ENCODE assay signal across 1 cellular context in the genomic region with DNA sequence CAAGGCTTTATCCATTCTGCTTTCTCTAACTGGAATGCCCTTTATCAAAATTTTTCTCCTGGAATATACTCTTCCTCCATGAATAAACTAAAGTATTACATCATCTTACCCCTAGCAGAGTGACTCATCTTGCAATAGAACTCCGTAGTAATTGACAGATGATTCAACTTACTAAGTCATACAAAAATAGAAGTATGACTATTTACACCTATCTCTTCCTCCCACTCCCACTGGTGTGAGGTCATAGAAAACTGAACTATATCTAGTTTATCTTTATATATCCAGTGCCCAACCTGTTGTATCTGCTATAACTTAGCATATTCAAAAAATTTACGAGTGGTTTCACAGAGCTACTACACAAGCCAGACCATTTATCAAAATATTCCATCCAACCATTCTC.
TF ChIP-seq lines count a peak whose summit lies in the region.

No MANE protein-coding gene starts in this region.

TF ChIP-seq in K562, 482 proteins besides CTCF, POLR2A, EP300 and RAD21 (continues in another document):
- TF ChIP-seq, protein P1, sequence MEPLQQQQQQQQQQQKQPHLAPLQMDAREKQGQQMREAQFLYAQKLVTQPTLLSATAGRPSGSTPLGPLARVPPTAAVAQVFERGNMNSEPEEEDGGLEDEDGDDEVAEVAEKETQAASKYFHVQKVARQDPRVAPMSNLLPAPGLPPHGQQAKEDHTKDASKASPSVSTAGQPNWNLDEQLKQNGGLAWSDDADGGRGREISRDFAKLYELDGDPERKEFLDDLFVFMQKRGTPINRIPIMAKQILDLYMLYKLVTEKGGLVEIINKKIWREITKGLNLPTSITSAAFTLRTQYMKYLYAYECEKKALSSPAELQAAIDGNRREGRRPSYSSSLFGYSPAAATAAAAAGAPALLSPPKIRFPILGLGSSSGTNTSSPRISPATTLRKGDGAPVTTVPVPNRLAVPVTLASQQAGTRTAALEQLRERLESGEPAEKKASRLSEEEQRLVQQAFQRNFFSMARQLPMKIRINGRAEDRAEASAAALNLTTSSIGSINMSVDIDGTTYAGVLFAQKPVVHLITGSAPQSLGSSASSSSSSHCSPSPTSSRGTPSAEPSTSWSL (CRISPR knock-in tag; IDR thresholded peaks at IDR 0.05; ENCODE audit: borderline replicate concordance): no peak
- TF ChIP-seq, protein P2, sequence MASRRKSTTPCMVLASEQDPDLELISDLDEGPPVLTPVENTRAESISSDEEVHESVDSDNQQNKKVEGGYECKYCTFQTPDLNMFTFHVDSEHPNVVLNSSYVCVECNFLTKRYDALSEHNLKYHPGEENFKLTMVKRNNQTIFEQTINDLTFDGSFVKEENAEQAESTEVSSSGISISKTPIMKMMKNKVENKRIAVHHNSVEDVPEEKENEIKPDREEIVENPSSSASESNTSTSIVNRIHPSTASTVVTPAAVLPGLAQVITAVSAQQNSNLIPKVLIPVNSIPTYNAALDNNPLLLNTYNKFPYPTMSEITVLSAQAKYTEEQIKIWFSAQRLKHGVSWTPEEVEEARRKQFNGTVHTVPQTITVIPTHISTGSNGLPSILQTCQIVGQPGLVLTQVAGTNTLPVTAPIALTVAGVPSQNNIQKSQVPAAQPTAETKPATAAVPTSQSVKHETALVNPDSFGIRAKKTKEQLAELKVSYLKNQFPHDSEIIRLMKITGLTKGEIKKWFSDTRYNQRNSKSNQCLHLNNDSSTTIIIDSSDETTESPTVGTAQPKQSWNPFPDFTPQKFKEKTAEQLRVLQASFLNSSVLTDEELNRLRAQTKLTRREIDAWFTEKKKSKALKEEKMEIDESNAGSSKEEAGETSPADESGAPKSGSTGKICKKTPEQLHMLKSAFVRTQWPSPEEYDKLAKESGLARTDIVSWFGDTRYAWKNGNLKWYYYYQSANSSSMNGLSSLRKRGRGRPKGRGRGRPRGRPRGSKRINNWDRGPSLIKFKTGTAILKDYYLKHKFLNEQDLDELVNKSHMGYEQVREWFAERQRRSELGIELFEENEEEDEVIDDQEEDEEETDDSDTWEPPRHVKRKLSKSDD (conservative IDR thresholded peaks at IDR 0.05; ENCODE audit: low read length): no peak
- TF ChIP-seq ZKSCAN8 (CRISPR knock-in tag; IDR thresholded peaks at IDR 0.05) (peak; percentile 40; the same call in 1 of the 2 replicates), CREM (IDR thresholded peaks at IDR 0.05; ENCODE audit: low read depth) (peak; percentile 67; the same call in 1 of the 2 replicates), ATF1 (CRISPR knock-in tag; IDR thresholded peaks at IDR 0.05) (no peak), ATF1 (tag; IDR thresholded peaks at IDR 0.05) (peak; percentile 50; the same call in 1 of the 2 replicates), SMARCE1 (IDR thresholded peaks at IDR 0.05) (peak; percentile 15; the same call in 1 of the 2 replicates), ZFPM2 (CRISPR knock-in tag; IDR thresholded peaks at IDR 0.05) (no peak), ZFX (CRISPR knock-in tag; IDR thresholded peaks at IDR 0.05) (no peak), FOXA1 (IDR thresholded peaks at IDR 0.05; ENCODE audit: borderline replicate concordance) (no peak), TRIM24 (IDR thresholded peaks at IDR 0.05) (peak in 1 of 2 experiments; percentile 54; a peak in 1 of 4 replicates), NCOA1 (IDR thresholded peaks at IDR 0.05; ENCODE audit: low read depth) (0 out of 2 replicates have a peak, but pooled peaks have one; percentile 27), CEBPB (tag; IDR thresholded peaks at IDR 0.05) (peak; percentile 74), KDM2B (CRISPR knock-in tag; IDR thresholded peaks at IDR 0.05) (no peak), CREB1 (IDR thresholded peaks at IDR 0.05) (peak; percentile 46; the same call in 1 of the 2 replicates), CREB1 (CRISPR knock-in tag; IDR thresholded peaks at IDR 0.05) (no peak), ZNF274 (IDR thresholded peaks at IDR 0.05; ENCODE audit: borderline replicate concordance, low read depth, low read length) (no peak), SMARCC2 (IDR thresholded peaks at IDR 0.05; ENCODE audit: low read depth) (no peak), BCL6 (CRISPR knock-in tag; IDR thresholded peaks at IDR 0.05) (no peak), XRCC4 (IDR thresholded peaks at IDR 0.05; ENCODE audit: extremely low read depth, insufficient read depth, insufficient read length) (no peak), NR2F6 (CRISPR knock-in tag; IDR thresholded peaks at IDR 0.05) (no peak), CSDE1 (IDR thresholded peaks at IDR 0.05) (no peak), SMARCA4 (IDR thresholded peaks at IDR 0.05) (0 out of 2 replicates have a peak, but pooled peaks have one; percentile 30), FOS (IDR thresholded peaks at IDR 0.05; ENCODE audit: extremely low read depth, insufficient read length) (peak; percentile 8), MEF2A (IDR thresholded peaks at IDR 0.05; ENCODE audit: control insufficient read depth, low read depth, low read length) (peak; percentile 67), JUNB (CRISPR knock-in tag; conservative IDR thresholded peaks at IDR 0.05) (peak; percentile 80), ARID1B (IDR thresholded peaks at IDR 0.05) (peak; percentile 55), ATF7 (IDR thresholded peaks at IDR 0.05) (peak; percentile 80), JUND (IDR thresholded peaks at IDR 0.05; ENCODE audit: borderline replicate concordance, low read depth, low read length) (peak; percentile 87), JUND (tag; IDR thresholded peaks at IDR 0.05; ENCODE audit: borderline replicate concordance, low read depth, low read length) (peak; percentile 92)
- TF ChIP-seq, protein P3, sequence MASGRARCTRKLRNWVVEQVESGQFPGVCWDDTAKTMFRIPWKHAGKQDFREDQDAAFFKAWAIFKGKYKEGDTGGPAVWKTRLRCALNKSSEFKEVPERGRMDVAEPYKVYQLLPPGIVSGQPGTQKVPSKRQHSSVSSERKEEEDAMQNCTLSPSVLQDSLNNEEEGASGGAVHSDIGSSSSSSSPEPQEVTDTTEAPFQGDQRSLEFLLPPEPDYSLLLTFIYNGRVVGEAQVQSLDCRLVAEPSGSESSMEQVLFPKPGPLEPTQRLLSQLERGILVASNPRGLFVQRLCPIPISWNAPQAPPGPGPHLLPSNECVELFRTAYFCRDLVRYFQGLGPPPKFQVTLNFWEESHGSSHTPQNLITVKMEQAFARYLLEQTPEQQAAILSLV (tag; IDR thresholded peaks at IDR 0.05): 0 out of 2 replicates have a peak, but pooled peaks have one; percentile 56
- TF ChIP-seq, protein P4, sequence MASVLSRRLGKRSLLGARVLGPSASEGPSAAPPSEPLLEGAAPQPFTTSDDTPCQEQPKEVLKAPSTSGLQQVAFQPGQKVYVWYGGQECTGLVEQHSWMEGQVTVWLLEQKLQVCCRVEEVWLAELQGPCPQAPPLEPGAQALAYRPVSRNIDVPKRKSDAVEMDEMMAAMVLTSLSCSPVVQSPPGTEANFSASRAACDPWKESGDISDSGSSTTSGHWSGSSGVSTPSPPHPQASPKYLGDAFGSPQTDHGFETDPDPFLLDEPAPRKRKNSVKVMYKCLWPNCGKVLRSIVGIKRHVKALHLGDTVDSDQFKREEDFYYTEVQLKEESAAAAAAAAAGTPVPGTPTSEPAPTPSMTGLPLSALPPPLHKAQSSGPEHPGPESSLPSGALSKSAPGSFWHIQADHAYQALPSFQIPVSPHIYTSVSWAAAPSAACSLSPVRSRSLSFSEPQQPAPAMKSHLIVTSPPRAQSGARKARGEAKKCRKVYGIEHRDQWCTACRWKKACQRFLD (CRISPR knock-in tag; IDR thresholded peaks at IDR 0.05): 0 out of 2 replicates have a peak, but pooled peaks have one; percentile 43
- TF ChIP-seq, protein P5, sequence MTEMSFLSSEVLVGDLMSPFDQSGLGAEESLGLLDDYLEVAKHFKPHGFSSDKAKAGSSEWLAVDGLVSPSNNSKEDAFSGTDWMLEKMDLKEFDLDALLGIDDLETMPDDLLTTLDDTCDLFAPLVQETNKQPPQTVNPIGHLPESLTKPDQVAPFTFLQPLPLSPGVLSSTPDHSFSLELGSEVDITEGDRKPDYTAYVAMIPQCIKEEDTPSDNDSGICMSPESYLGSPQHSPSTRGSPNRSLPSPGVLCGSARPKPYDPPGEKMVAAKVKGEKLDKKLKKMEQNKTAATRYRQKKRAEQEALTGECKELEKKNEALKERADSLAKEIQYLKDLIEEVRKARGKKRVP (CRISPR knock-in tag; IDR thresholded peaks at IDR 0.05): peak; percentile 88; the same call in 1 of the 2 replicates
- TF ChIP-seq, protein P6, sequence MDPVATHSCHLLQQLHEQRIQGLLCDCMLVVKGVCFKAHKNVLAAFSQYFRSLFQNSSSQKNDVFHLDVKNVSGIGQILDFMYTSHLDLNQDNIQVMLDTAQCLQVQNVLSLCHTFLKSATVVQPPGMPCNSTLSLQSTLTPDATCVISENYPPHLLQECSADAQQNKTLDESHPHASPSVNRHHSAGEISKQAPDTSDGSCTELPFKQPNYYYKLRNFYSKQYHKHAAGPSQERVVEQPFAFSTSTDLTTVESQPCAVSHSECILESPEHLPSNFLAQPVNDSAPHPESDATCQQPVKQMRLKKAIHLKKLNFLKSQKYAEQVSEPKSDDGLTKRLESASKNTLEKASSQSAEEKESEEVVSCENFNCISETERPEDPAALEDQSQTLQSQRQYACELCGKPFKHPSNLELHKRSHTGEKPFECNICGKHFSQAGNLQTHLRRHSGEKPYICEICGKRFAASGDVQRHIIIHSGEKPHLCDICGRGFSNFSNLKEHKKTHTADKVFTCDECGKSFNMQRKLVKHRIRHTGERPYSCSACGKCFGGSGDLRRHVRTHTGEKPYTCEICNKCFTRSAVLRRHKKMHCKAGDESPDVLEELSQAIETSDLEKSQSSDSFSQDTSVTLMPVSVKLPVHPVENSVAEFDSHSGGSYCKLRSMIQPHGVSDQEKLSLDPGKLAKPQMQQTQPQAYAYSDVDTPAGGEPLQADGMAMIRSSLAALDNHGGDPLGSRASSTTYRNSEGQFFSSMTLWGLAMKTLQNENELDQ (CRISPR knock-in tag; IDR thresholded peaks at IDR 0.05; ENCODE audit: borderline replicate concordance): no peak
- TF ChIP-seq, protein P7, sequence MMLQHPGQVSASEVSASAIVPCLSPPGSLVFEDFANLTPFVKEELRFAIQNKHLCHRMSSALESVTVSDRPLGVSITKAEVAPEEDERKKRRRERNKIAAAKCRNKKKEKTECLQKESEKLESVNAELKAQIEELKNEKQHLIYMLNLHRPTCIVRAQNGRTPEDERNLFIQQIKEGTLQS (IDR thresholded peaks at IDR 0.05): peak; percentile 97
- TF ChIP-seq, protein P7 (CRISPR knock-in tag; conservative IDR thresholded peaks at IDR 0.05): peak; percentile 71; the same call in 1 of the 2 replicates
- TF ChIP-seq, protein P8, sequence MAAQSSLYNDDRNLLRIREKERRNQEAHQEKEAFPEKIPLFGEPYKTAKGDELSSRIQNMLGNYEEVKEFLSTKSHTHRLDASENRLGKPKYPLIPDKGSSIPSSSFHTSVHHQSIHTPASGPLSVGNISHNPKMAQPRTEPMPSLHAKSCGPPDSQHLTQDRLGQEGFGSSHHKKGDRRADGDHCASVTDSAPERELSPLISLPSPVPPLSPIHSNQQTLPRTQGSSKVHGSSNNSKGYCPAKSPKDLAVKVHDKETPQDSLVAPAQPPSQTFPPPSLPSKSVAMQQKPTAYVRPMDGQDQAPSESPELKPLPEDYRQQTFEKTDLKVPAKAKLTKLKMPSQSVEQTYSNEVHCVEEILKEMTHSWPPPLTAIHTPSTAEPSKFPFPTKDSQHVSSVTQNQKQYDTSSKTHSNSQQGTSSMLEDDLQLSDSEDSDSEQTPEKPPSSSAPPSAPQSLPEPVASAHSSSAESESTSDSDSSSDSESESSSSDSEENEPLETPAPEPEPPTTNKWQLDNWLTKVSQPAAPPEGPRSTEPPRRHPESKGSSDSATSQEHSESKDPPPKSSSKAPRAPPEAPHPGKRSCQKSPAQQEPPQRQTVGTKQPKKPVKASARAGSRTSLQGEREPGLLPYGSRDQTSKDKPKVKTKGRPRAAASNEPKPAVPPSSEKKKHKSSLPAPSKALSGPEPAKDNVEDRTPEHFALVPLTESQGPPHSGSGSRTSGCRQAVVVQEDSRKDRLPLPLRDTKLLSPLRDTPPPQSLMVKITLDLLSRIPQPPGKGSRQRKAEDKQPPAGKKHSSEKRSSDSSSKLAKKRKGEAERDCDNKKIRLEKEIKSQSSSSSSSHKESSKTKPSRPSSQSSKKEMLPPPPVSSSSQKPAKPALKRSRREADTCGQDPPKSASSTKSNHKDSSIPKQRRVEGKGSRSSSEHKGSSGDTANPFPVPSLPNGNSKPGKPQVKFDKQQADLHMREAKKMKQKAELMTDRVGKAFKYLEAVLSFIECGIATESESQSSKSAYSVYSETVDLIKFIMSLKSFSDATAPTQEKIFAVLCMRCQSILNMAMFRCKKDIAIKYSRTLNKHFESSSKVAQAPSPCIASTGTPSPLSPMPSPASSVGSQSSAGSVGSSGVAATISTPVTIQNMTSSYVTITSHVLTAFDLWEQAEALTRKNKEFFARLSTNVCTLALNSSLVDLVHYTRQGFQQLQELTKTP (IDR thresholded peaks at IDR 0.05; ENCODE audit: low read depth in 1 of 2, partially characterized antibody in 2 of 2): peak in 1 of 2 experiments; percentile 28
